ENCODE assay signal across 9 cellular contexts in genomic region chr22:50308597-50308935, GRCh38. TPM values are rescaled to one million over a fixed set of nuclear protein-coding genes. Genes with fewer than 3 reads are reported as not detected.
DNase-seq lines count a peak whose midpoint lies in the region; ATAC-seq, FAIRE-seq and TF ChIP-seq lines count a peak whose summit lies in the region.
"Had no signal": no experiment of that assay in that cellular context is flagged by ENCODE, and none has a peak within 500 bp of the region (broad histone marks: within the 10 kb centered on the region; RNA-seq: fewer than 3 reads in every experiment).

No MANE protein-coding gene starts in this region.

- H3K36me3 ChIP-seq in left ventricle myocardium inferior, result no peaks in the 10 kb centered on the region
- H3K36me3 ChIP-seq in skeletal muscle satellite cell (ENCODE audit: insufficient read depth, low read length), result peaks cover 5% of the 10 kb centered on the region
- peaks cover 4% of the 10 kb centered on the region; the same call in 1 of the 2 replicates for H3K36me3 ChIP-seq in HAP-1 (replicated peaks)

- ATAC-seq in HG03432 (IDR thresholded peaks at IDR 0.05; ENCODE audit: unreplicated experiment), result no peak

- peak overlapping the region; percentile 91 for H3K27ac ChIP-seq in left ventricle myocardium inferior (replicated peaks)
- H3K27ac ChIP-seq: VCaP had no signal

- peak; percentile 3 for FAIRE-seq in TTC549 (lab: Jason Lieb, UNC)

- in situ Hi-C loops in HAP-1 (cut with MboI; ENCODE audit: low sequenced_read_pairs), result no loop called here

- peak overlapping the region; percentile 69 for H3K4me2 ChIP-seq in skeletal muscle satellite cell (ENCODE audit: low read length)

- peaks cover 59% of the 10 kb centered on the region for H3K4me1 ChIP-seq in left ventricle myocardium inferior
- peaks cover 40% of the 10 kb centered on the region for H3K4me1 ChIP-seq in skeletal muscle satellite cell (ENCODE audit: control insufficient read depth, insufficient read depth, low read length)
- H3K4me1 ChIP-seq in HAP-1, result peaks cover 13% of the 10 kb centered on the region

- DNase-seq in DMS53 (lab: John Stamatoyannopoulos, UW) (peak; percentile 46), DMS53 treated with DMSO at 0.1 percent for 48 hours (lab: John Stamatoyannopoulos, UW; ENCODE audit: unreplicated experiment) (no peak), left ventricle myocardium inferior (peak; percentile 92), GM10266 (ENCODE audit: extremely low spot score) (no peak), HAP-1 (ENCODE audit: low spot score in 2 of 2) (no peak)

- intact Hi-C loops in left ventricle myocardium inferior (cut with micrococcal nuclease), result no loop called here

- no peaks in the 10 kb centered on the region for H3K9me3 ChIP-seq in left ventricle myocardium inferior (replicated peaks)
- no peaks in the 10 kb centered on the region for H3K9me3 ChIP-seq in skeletal muscle satellite cell (replicated peaks; ENCODE audit: low read length)
- H3K9me3 ChIP-seq in HAP-1, result no peaks in the 10 kb centered on the region

- H3K27me3 ChIP-seq in left ventricle myocardium inferior (ENCODE audit: low read depth) (no peaks in the 10 kb centered on the region), skeletal muscle satellite cell (ENCODE audit: control insufficient read depth, insufficient read depth, low read length) (no peaks in the 10 kb centered on the region), HAP-1 (ENCODE audit: low read depth) (no peaks in the 10 kb centered on the region)

- H3K4me3 ChIP-seq in left ventricle myocardium inferior (peak overlapping the region; percentile 43), skeletal muscle satellite cell (ENCODE audit: low read length) (peak overlapping the region; percentile 29), HAP-1 (no peak overlapping the region)

- peak overlapping the region; percentile 52 for H3K9ac ChIP-seq in skeletal muscle satellite cell (ENCODE audit: low read depth, low read length)

- no peak for TF ChIP-seq CTCF in left ventricle myocardium inferior (IDR thresholded peaks at IDR 0.05; ENCODE audit: borderline replicate concordance)
- no peak for TF ChIP-seq CTCF in GM10266 (IDR thresholded peaks at IDR 0.05; ENCODE audit: control insufficient read depth, insufficient read depth, low read depth, missing control alignments)

RNA-seq across cellular contexts. Expression of gene PLXNB2, which starts 1.1 kb away (rescaled TPM):
- total RNA-seq in left ventricle myocardium inferior, result 50.2 TPM
- 70.6 and 76.0 TPM in 2 replicates for total RNA-seq in skeletal muscle satellite cell (2012; rRNA removed)

RNA-seq across cellular contexts. Expression of gene DENND6B, which starts 18.2 kb away (rescaled TPM):
- 1.2 TPM for total RNA-seq in left ventricle myocardium inferior
- 0.44 and 1.0 TPM in 2 replicates for total RNA-seq in skeletal muscle satellite cell (2012; rRNA removed)

RNA-seq across cellular contexts. Expression of gene PPP6R2, which starts 34.6 kb away (rescaled TPM):
- total RNA-seq in left ventricle myocardium inferior, result 38.6 TPM
- total RNA-seq in skeletal muscle satellite cell (2012; rRNA removed), result 48.1 and 50.7 TPM in 2 replicates

RNA-seq across cellular contexts. Expression of gene MAPK11, which starts 38.4 kb away (rescaled TPM):
- total RNA-seq in left ventricle myocardium inferior, result 7.8 TPM
- 3.1 and 3.8 TPM in 2 replicates for total RNA-seq in skeletal muscle satellite cell (2012; rRNA removed)

RNA-seq across cellular contexts. Expression of gene MAPK12, which starts 47.1 kb away (rescaled TPM):
- 17.2 TPM for total RNA-seq in left ventricle myocardium inferior
- 36.5 and 52.4 TPM in 2 replicates for total RNA-seq in skeletal muscle satellite cell (2012; rRNA removed)

Comparison
In these comparisons a context has a peak if more than half of its experiments do, and no peak if none do; other contexts are left out.
1. DNase-seq: peak in DMS53 (single experiment) and left ventricle myocardium inferior (single experiment); none in DMS53 treated with DMSO at 0.1 percent for 48 hours (single experiment), GM10266 (single experiment) and HAP-1 (0 of 2).